Comparison of ENCODE assay signal across 9 cellular contexts in genomic region chr17:44197980-44198720, GRCh38. TPM values are rescaled to one million over a fixed set of nuclear protein-coding genes. Genes with fewer than 3 reads are reported as not detected.
DNase-seq lines count a peak whose midpoint lies in the region; ATAC-seq, FAIRE-seq and TF ChIP-seq lines count a peak whose summit lies in the region.
"Had no signal": no experiment of that assay in that cellular context is flagged by ENCODE, and none has a peak within 500 bp of the region (broad histone marks: within the 10 kb centered on the region; RNA-seq: fewer than 3 reads in every experiment).

No MANE protein-coding gene starts in this region.

- peak overlapping the region; percentile 81 for H3K4me3 Mint-ChIP-seq in activated CD4-positive, alpha-beta memory T cell treated with anti-CD3 and anti-CD28 coated beads for 36 hours

- H3K9me3 Mint-ChIP-seq in activated CD4-positive, alpha-beta memory T cell treated with anti-CD3 and anti-CD28 coated beads for 36 hours = no peaks in the 10 kb centered on the region

- H3K9me2 ChIP-seq in Loucy (replicated peaks; ENCODE audit: low read depth, low read length) = no peaks in the 10 kb centered on the region

- H3K9ac ChIP-seq in Loucy (ENCODE audit: low read depth, low read length, poor library complexity, severe bottlenecking) (peak overlapping the region; percentile 89), fibroblast of lung (ENCODE audit: insufficient read depth, low read length) (peak overlapping the region; percentile 82)

- peaks cover 28% of the 10 kb centered on the region; the same call in 1 of the 2 replicates for H3K36me3 ChIP-seq in Loucy (ENCODE audit: insufficient read depth, low read length)
- H3K36me3 ChIP-seq in fibroblast of lung (ENCODE audit: control insufficient read depth, insufficient read depth, low read length) = peaks cover 27% of the 10 kb centered on the region
- peaks cover 6 to 20% (median 17%) of the 10 kb centered on the region in 3 donors for H3K36me3 ChIP-seq in pancreas

- H3K4me1 ChIP-seq in Loucy (ENCODE audit: insufficient read depth, low read length, poor library complexity, severe bottlenecking) (peaks cover 23% of the 10 kb centered on the region), fibroblast of lung (ENCODE audit: control insufficient read depth, extremely low read depth, insufficient read depth, low read length) (peaks cover 15% of the 10 kb centered on the region), pancreas (peaks cover 3 to 11% (median 6%) of the 10 kb centered on the region in 3 donors)

- TF ChIP-seq CTCF in GM10248 (IDR thresholded peaks at IDR 0.05; ENCODE audit: control extremely low read depth, extremely low read depth, low read depth, missing control alignments) (peak; percentile 16), Loucy (conservative IDR thresholded peaks at IDR 0.05; ENCODE audit: low read length) (peak; percentile 45), fibroblast of lung (conservative IDR thresholded peaks at IDR 0.05 in 1 of 2, IDR thresholded peaks at IDR 0.05 in 1 of 2; ENCODE audit: low read depth in 1 of 2, low read length in 2 of 2) (peak; percentile 16 to 23), pancreas (IDR thresholded peaks at IDR 0.05) (no peak)

- no peaks in the 10 kb centered on the region for H3K27me3 Mint-ChIP-seq in activated CD4-positive, alpha-beta memory T cell treated with anti-CD3 and anti-CD28 coated beads for 36 hours

- H3K9me3 ChIP-seq in Loucy (ENCODE audit: insufficient read depth, low read depth, low read length) (no peaks in the 10 kb centered on the region), fibroblast of lung (ENCODE audit: control insufficient read depth, insufficient read depth, low read depth, low read length) (no peaks in the 10 kb centered on the region), pancreas (no peaks in the 10 kb centered on the region)

- H3K4me2 ChIP-seq in Loucy (ENCODE audit: low read depth, low read length, poor library complexity, severe bottlenecking) = peak overlapping the region; percentile 80
- H3K4me2 ChIP-seq in fibroblast of lung (ENCODE audit: extremely low read depth, insufficient read depth, low read length) = peak overlapping the region; percentile 97

- no peaks in the 10 kb centered on the region; the same call in 1 of the 2 replicates for H3F3A ChIP-seq in Loucy (ENCODE audit: low read depth)

- peaks cover 27% of the 10 kb centered on the region for H3K4me1 Mint-ChIP-seq in activated CD4-positive, alpha-beta memory T cell treated with anti-CD3 and anti-CD28 coated beads for 36 hours (ENCODE audit: low read depth)

- DNase-seq in GM10248 (ENCODE audit: extremely low spot score) (peak; percentile 67), fibroblast of lung (ENCODE audit: low read depth in 2 of 2) (peak; percentile 42 to 81), pancreas (peak in 2 of 6 donors; percentile 37 to 49), NCI-H2029 (lab: John Stamatoyannopoulos, UW) (no peak)
- peak; percentile 65 for DNase-seq in activated CD4-positive, alpha-beta memory T cell treated with anti-CD3 and anti-CD28 coated beads for 36 hours

- POLR2A ChIA-PET in GM10248 (lab: Yijun Ruan, JAX) = interaction anchor here (0.6 to 1.2 kb wide), 2 partner anchors 13 to 18 kb away, joined by 4 to 9 read pairs; no protein-coding TSS in a partner anchor
- POLR2A ChIA-PET in activated CD4-positive, alpha-beta memory T cell treated with anti-CD3 and anti-CD28 coated beads for 36 hours (lab: Charles Lee) = interaction anchor here (1.2 to 3.2 kb wide), 2 partner anchors 10 to 12 kb away, joined by 6 to 22 read pairs; partner anchors contain the start of gene TMUB2

- no peaks in the 10 kb centered on the region for H3K27me3 ChIP-seq in Loucy (ENCODE audit: insufficient read depth, low read length, poor library complexity, severe bottlenecking)
- H3K27me3 ChIP-seq in fibroblast of lung (ENCODE audit: control insufficient read depth, insufficient read depth, low read length) = no peaks in the 10 kb centered on the region
- no peaks in the 10 kb centered on the region for H3K27me3 ChIP-seq in pancreas

- H4K20me1 ChIP-seq in Loucy (ENCODE audit: insufficient read depth, low read length, poor library complexity, severe bottlenecking) (peaks cover 33% of the 10 kb centered on the region), fibroblast of lung (ENCODE audit: control insufficient read depth, extremely low read depth, insufficient read depth, low read length) (no peaks in the 10 kb centered on the region)

- H3K4me3 ChIP-seq in Loucy (ENCODE audit: low read length, poor library complexity, severe bottlenecking) = peak overlapping the region; percentile 83
- H3K4me3 ChIP-seq in fibroblast of lung (replicated peaks in 1 of 4; ENCODE audit: control extremely low read depth in 1 of 4, insufficient read depth in 1 of 4, low read depth in 3 of 4, low read length in 4 of 4) = peak overlapping the region; percentile 73 to 87 (median 80)
- H3K4me3 ChIP-seq in pancreas = peak overlapping the region; percentile 87 to 93 (median 91)

- FAIRE-seq in pancreas (lab: Jason Lieb, UNC) = no peak
- FAIRE-seq: colon had no signal

- H3K27ac Mint-ChIP-seq in activated CD4-positive, alpha-beta memory T cell treated with anti-CD3 and anti-CD28 coated beads for 36 hours = peak overlapping the region; percentile 87

- no peak for ATAC-seq in pancreas
- ATAC-seq in GM18909 (IDR thresholded peaks at IDR 0.05; ENCODE audit: poor library complexity, unreplicated experiment) = no peak
- no peak for ATAC-seq in GM21381 (IDR thresholded peaks at IDR 0.05; ENCODE audit: unreplicated experiment)

- WGBS in pancreas, 2 donors = 65 to 73% methylated on average over 11 of the region's 11 CpGs

- H3K36me3 Mint-ChIP-seq in activated CD4-positive, alpha-beta memory T cell treated with anti-CD3 and anti-CD28 coated beads for 36 hours = peaks cover 22% of the 10 kb centered on the region

- peaks cover 42% of the 10 kb centered on the region for H3K79me2 ChIP-seq in Loucy (ENCODE audit: insufficient read depth, low read length)
- peaks cover 23% of the 10 kb centered on the region for H3K79me2 ChIP-seq in fibroblast of lung (ENCODE audit: control insufficient read depth, insufficient read depth, low read length)

- H2AFZ ChIP-seq in Loucy (ENCODE audit: low read length) (no peak overlapping the region), fibroblast of lung (ENCODE audit: low read length) (no peak overlapping the region)

- CTCF ChIA-PET in GM10248 (lab: Yijun Ruan, JAX) = interaction anchor here (0.9 to 6.5 kb wide), 7 partner anchors 10 to 154 kb away, joined by 3 to 61 read pairs (median 6); partner anchors contain the start of gene GRN
- CTCF ChIA-PET in activated CD4-positive, alpha-beta memory T cell treated with anti-CD3 and anti-CD28 coated beads for 36 hours (lab: Charles Lee) = interaction anchor here (0.7 to 6.3 kb wide), 7 partner anchors 12 to 163 kb away, joined by 3 to 54 read pairs (median 4); partner anchors contain the start of gene TMUB2

- intact Hi-C loops in activated CD4-positive, alpha-beta memory T cell treated with anti-CD3 and anti-CD28 coated beads for 36 hours (cut with micrococcal nuclease) = no loop called here
- intact Hi-C loops in pancreas (cut with DNase I) = no loop called here

- H3K27ac ChIP-seq in fibroblast of lung (ENCODE audit: insufficient read depth, low read length) = peak overlapping the region; percentile 88
- peak overlapping the region in 3 of 4 donors; percentile 89 to 93 (median 93) for H3K27ac ChIP-seq in pancreas

RNA-seq across cellular contexts. Expression of gene ATXN7L3, which starts 1.5 kb away (rescaled TPM):
- total RNA-seq in activated CD4-positive, alpha-beta memory T cell treated with anti-CD3 and anti-CD28 coated beads for 36 hours = 10 to 100 TPM; 63.4 to 69.7 TPM
- total RNA-seq in fibroblast of lung = 33.6 and 36.5 TPM in 2 replicates
- polyA plus RNA-seq in fibroblast of lung = 31.8 and 34.8 TPM in 2 replicates
- polyA plus RNA-seq in fibroblast of lung (2012) = 32.2 and 32.5 TPM in 2 replicates
- polyA minus RNA-seq in fibroblast of lung (ENCODE audit: low replicate concordance) = 60.1 and 67.0 TPM in 2 replicates
- 10 to 100 TPM; 21.1 to 38.0 (median 24.5) TPM for total RNA-seq in pancreas
- 10 to 100 TPM; 29.8 to 32.0 TPM for polyA plus RNA-seq in pancreas

RNA-seq across cellular contexts. Expression of gene TMUB2, which starts 11.4 kb away (rescaled TPM):
- total RNA-seq in activated CD4-positive, alpha-beta memory T cell treated with anti-CD3 and anti-CD28 coated beads for 36 hours = 10 to 100 TPM; 21.8 to 21.9 TPM
- total RNA-seq in fibroblast of lung (36.2 and 45.4 TPM in 2 replicates), pancreas (10 to 100 TPM; 10.4 to 24.6 (median 14.8) TPM)
- polyA plus RNA-seq in fibroblast of lung (33.1 and 37.3 TPM in 2 replicates), pancreas (10 to 100 TPM; 42.2 to 50.9 TPM)
- polyA plus RNA-seq in fibroblast of lung (2012) = 28.1 and 31.8 TPM in 2 replicates
- 40.5 and 47.1 TPM in 2 replicates for polyA minus RNA-seq in fibroblast of lung (ENCODE audit: low replicate concordance)

RNA-seq across cellular contexts. Expression of gene UBTF, which starts 21.3 kb away (rescaled TPM):
- 100 to 1,000 TPM; 112 to 118 TPM for total RNA-seq in activated CD4-positive, alpha-beta memory T cell treated with anti-CD3 and anti-CD28 coated beads for 36 hours
- 42.1 and 49.8 TPM in 2 replicates for total RNA-seq in fibroblast of lung
- polyA plus RNA-seq in fibroblast of lung = 25.1 and 34.3 TPM in 2 replicates
- polyA plus RNA-seq in fibroblast of lung (2012) = 47.9 and 55.9 TPM in 2 replicates
- polyA minus RNA-seq in fibroblast of lung (ENCODE audit: low replicate concordance) = 33.1 and 43.0 TPM in 2 replicates
- 10 to 100 TPM; 31.9 to 51.8 (median 35.6) TPM for total RNA-seq in pancreas
- 10 to 100 TPM; 40.9 to 44.1 TPM for polyA plus RNA-seq in pancreas

RNA-seq across cellular contexts. Expression of gene ASB16, which starts 27.6 kb away (rescaled TPM):
- under 1 TPM in 1 of 2 experiments, not detected in 1; 0.19 TPM for total RNA-seq in activated CD4-positive, alpha-beta memory T cell treated with anti-CD3 and anti-CD28 coated beads for 36 hours
- under 0.01 and 0.17 TPM in 2 replicates for total RNA-seq in fibroblast of lung
- polyA plus RNA-seq in fibroblast of lung = 0.07 TPM in 1 of 2 replicates, not detected in the other
- 0.48 and 0.63 TPM in 2 replicates for polyA plus RNA-seq in fibroblast of lung (2012)
- 1.1 and 1.5 TPM in 2 replicates for polyA minus RNA-seq in fibroblast of lung (ENCODE audit: low replicate concordance)
- total RNA-seq in pancreas = 1 to 10 TPM; 1.1 to 3.9 (median 2.3) TPM
- polyA plus RNA-seq in pancreas = 1 to 10 TPM; 1.9 to 2.9 TPM

RNA-seq across cellular contexts. Expression of gene HROB, which starts 56.4 kb away (rescaled TPM):
- total RNA-seq in activated CD4-positive, alpha-beta memory T cell treated with anti-CD3 and anti-CD28 coated beads for 36 hours = 10 to 100 TPM; 17.9 to 19.8 TPM
- total RNA-seq in fibroblast of lung (1.0 and 1.5 TPM in 2 replicates), pancreas (under 1 TPM; 0.09 to 0.97 (median 0.45) TPM)
- polyA plus RNA-seq in fibroblast of lung (1.8 and 4.7 TPM in 2 replicates), pancreas (under 1 TPM; 0.27 to 0.40 TPM)
- polyA plus RNA-seq in fibroblast of lung (2012) = 1.4 and 4.5 TPM in 2 replicates
- polyA minus RNA-seq in fibroblast of lung (ENCODE audit: low replicate concordance) = 2.3 and 16.6 TPM in 2 replicates

Comparison
In these comparisons a context has a peak if more than half of its experiments do, and no peak if none do; other contexts are left out.
1. CTCF ChIP-seq: peak in GM10248 (single experiment), Loucy (single experiment) and fibroblast of lung (2 of 2); none in pancreas (0 of 4).
2. Peak in every context shown above with its lines, with median percentiles within 50 percentile points of each other: H3K4me3 ChIP-seq.